Comparison of ENCODE assay signal across 35 cellular contexts in genomic region chr3:108562565-108562964, GRCh38.
"Had no signal": no experiment of that assay in that cellular context is flagged by ENCODE, and none has a peak within 500 bp of the region (broad histone marks: within the 10 kb centered on the region; RNA-seq: fewer than 3 reads in every experiment).

No MANE protein-coding gene starts in this region.

- DNase-seq: Karpas-422, Kasumi-1, KG1, MG63, MM.1S, MV-4-11, NCI-H1048, NCI-H1092, NCI-H1092 treated with DMSO at 0.1 percent for 48 hours, NCI-H1105, NCI-H1105 treated with DMSO at 0.1 percent for 48 hours, NCI-H1417, NCI-H1417 treated with DMSO at 0.1 percent for 48 hours, NCI-H1436, NCI-H1436 treated with DMSO at 0.1 percent for 48 hours, NCI-H146, NCI-H1694, NCI-H1694 treated with DMSO at 0.1 percent for 48 hours, NCI-H187, NCI-H187 treated with DMSO at 0.1 percent for 48 hours, NCI-H1930, NCI-H2029, NCI-H2029 treated with DMSO at 0.1 percent for 48 hours, NCI-H2081, NCI-H2081 treated with DMSO at 0.1 percent for 48 hours, NCI-H2107, NCI-H2171, NCI-H2171 treated with DMSO at 0.1 percent for 48 hours, NCI-H2227 treated with DMSO at 0.1 percent for 48 hours, NCI-H226, NCI-H345, NCI-H446, NCI-H446 treated with DMSO at 0.1 percent for 48 hours, NCI-H510A had no signal

- H3K9ac ChIP-seq: KMS-11 had no signal

- H3K4me2 ChIP-seq: KMS-11 had no signal

- H3K4me3 ChIP-seq: MG63 had no signal

- H3K9me3 ChIP-seq: MG63 had no signal

- H3K27ac ChIP-seq: KMS-11 had no signal

- H3K27me3 ChIP-seq: MG63 had no signal
